ENCODE assay signal across 2 cellular contexts in genomic region chr12:49331360-49332222, GRCh38.
TF ChIP-seq lines count a peak whose summit lies in the region.

No MANE protein-coding gene starts in this region.

TF ChIP-seq in GM23338, 12 proteins besides CTCF, POLR2A, EP300 and RAD21:
- 0 out of 2 replicates have a peak, but pooled peaks have one; percentile 9 for TF ChIP-seq POLR2AphosphoS5 (IDR thresholded peaks at IDR 0.05; ENCODE audit: low read depth)
- TF ChIP-seq ZNF462 (CRISPR knock-in tag; IDR thresholded peaks at IDR 0.05), result no peak
- no peak for TF ChIP-seq EZH2 (IDR thresholded peaks at IDR 0.05; ENCODE audit: low read depth, unreplicated experiment)
- no peak for TF ChIP-seq CREB1 (CRISPR knock-in tag; IDR thresholded peaks at IDR 0.05; ENCODE audit: low read depth)

TF ChIP-seq in endothelial cell of umbilical vein, 7 proteins besides CTCF, POLR2A, EP300 and RAD21:
- TF ChIP-seq, protein P1, sequence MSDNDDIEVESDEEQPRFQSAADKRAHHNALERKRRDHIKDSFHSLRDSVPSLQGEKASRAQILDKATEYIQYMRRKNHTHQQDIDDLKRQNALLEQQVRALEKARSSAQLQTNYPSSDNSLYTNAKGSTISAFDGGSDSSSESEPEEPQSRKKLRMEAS (IDR thresholded peaks at IDR 0.05; ENCODE audit: insufficient read depth, insufficient read length), result peak; percentile 38
- no peak for TF ChIP-seq JUN (IDR thresholded peaks at IDR 0.05; ENCODE audit: borderline replicate concordance, insufficient read depth, insufficient read length, low read depth)
